ENCODE assay signal across 8 cellular contexts in the genomic region with DNA sequence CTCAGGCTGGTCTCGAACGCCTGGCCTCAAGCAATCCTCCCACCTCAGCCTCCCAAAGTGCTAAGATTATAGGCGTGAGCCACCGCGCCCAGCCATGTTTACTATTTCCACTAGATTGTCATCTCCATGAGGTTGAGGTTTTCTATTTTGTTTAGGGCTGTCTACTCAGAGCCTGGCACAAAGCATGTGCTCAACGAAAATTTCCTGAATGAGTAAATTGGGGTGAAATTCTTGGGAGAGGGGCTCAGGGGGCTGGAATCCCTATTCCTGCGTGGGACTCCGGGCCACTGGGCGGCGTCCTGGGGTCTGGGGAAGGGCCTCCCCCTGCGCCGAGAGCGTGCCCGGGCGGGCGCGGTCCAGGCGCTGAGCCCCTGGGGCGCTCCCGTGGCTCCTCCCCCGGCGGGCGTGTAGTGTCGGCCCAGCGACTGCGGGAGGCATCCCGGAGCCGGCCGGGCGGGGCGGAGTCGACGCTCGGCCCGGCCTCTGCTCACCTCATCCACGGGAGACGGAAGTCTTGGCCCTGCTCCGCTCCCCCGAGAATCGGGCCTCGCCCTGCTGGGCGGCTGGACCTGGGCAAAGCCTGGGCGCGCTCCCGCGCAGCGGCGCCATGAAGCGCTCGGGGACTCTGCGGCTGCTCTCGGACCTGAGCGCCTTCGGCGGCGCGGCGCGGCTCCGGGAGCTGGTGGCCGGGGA. TPM values are rescaled to one million over a fixed set of nuclear protein-coding genes. Genes with fewer than 3 reads are reported as not detected.
A peak's percentile ranks its signal among the peaks of the same experiment; 100 is the strongest.
DNase-seq lines count a peak whose midpoint lies in the region; ATAC-seq, FAIRE-seq and TF ChIP-seq lines count a peak whose summit lies in the region.

A gene (plus strand): TSS at position 482 of the 693 bp plus-strand sequence. CDS start 126 bp downstream, at position 608.

- H3K9me2 ChIP-seq in MM.1S (replicated peaks; ENCODE audit: insufficient read depth, low read length): no peaks in the 10 kb centered on the region

- H3K4me3 Mint-ChIP-seq in glutamatergic neuron (ENCODE audit: unreplicated experiment): peak within 1 kb of the TSS; percentile 89

- no peak for FAIRE-seq in pancreas (lab: Jason Lieb, UNC)

- peak within 1 kb of the TSS; percentile 92 to 96 for H3K27ac Mint-ChIP-seq in activated naive CD4-positive, alpha-beta T cell treated with anti-CD3 and anti-CD28 coated beads, Interleukin-2, amount 50 U/mL, for 72 hours
- H3K27ac Mint-ChIP-seq in glutamatergic neuron (ENCODE audit: unreplicated experiment): peak within 1 kb of the TSS; percentile 85

- intact Hi-C loops in pancreas (cut with DNase I) (no loop called here), tibial artery (cut with DNase I; ENCODE audit: low total_unique reads) (no loop called here)

- H2AFZ ChIP-seq in MM.1S (ENCODE audit: low read length): peak within 1 kb of the TSS; percentile 80

- peaks cover 20% of the 10 kb centered on the region for H3K36me3 ChIP-seq in HAP-1 (replicated peaks)
- H3K36me3 ChIP-seq in MM.1S (replicated peaks; ENCODE audit: insufficient read depth, low read length): no peaks in the 10 kb centered on the region
- H3K36me3 ChIP-seq in pancreas: no peaks in the 10 kb centered on the region
- H3K36me3 ChIP-seq in tibial artery: peaks cover 0 to 32% (median 21%) of the 10 kb centered on the region in 3 donors

- H3K79me2 ChIP-seq in MM.1S (ENCODE audit: low read length): peaks cover 28% of the 10 kb centered on the region

- in situ Hi-C loops in HAP-1 (cut with MboI; ENCODE audit: low sequenced_read_pairs): no loop called here

- H3F3A ChIP-seq in MM.1S (ENCODE audit: insufficient read depth, low read length): 0 out of 2 replicates have a peak, but pooled peaks cover 8% of the 10 kb centered on the region

- H3K9me3 Mint-ChIP-seq in activated naive CD4-positive, alpha-beta T cell treated with anti-CD3 and anti-CD28 coated beads, Interleukin-2, amount 50 U/mL, for 72 hours: no peaks in the 10 kb centered on the region
- H3K9me3 Mint-ChIP-seq in glutamatergic neuron (ENCODE audit: unreplicated experiment): peaks cover 5% of the 10 kb centered on the region

- H3K9ac ChIP-seq in MM.1S (ENCODE audit: low read length): peak within 1 kb of the TSS; percentile 86

- TF ChIP-seq CTCF in MM.1S (IDR thresholded peaks at IDR 0.05; ENCODE audit: low read length): no peak
- peak; percentile 7 for TF ChIP-seq CTCF in glutamatergic neuron (IDR thresholded peaks at IDR 0.05; ENCODE audit: partially characterized antibody, unreplicated experiment)
- TF ChIP-seq CTCF in pancreas (IDR thresholded peaks at IDR 0.05): no peak
- TF ChIP-seq CTCF in tibial artery (IDR thresholded peaks at IDR 0.05): peak; percentile 11 to 13

- H3K27me3 Mint-ChIP-seq in glutamatergic neuron (ENCODE audit: unreplicated experiment): peaks cover 6% of the 10 kb centered on the region

- no peaks in the 10 kb centered on the region for H4K20me1 ChIP-seq in MM.1S (ENCODE audit: insufficient read depth, low read length)

- no peaks in the 10 kb centered on the region for H3K9me3 ChIP-seq in HAP-1
- H3K9me3 ChIP-seq in MM.1S (replicated peaks; ENCODE audit: insufficient read depth, low read length): no peaks in the 10 kb centered on the region
- H3K9me3 ChIP-seq in pancreas: no peaks in the 10 kb centered on the region
- H3K9me3 ChIP-seq in tibial artery: no peaks in the 10 kb centered on the region

- WGBS in pancreas, 2 donors: 1 to 3% methylated on average over 48 to 61 of the region's 61 CpGs

- peaks cover 3% of the 10 kb centered on the region for H3K4me1 ChIP-seq in HAP-1
- peaks cover 9% of the 10 kb centered on the region; the same call in 1 of the 2 replicates for H3K4me1 ChIP-seq in MM.1S (ENCODE audit: low read length)
- H3K4me1 ChIP-seq in pancreas: peaks cover 7 to 18% (median 9%) of the 10 kb centered on the region in 3 donors
- H3K4me1 ChIP-seq in tibial artery: peaks cover 12 to 37% (median 29%) of the 10 kb centered on the region in 4 donors

- ATAC-seq in activated naive CD4-positive, alpha-beta T cell treated with anti-CD3 and anti-CD28 coated beads, Interleukin-2, amount 50 U/mL, for 72 hours: peak; percentile 98 to 99
- peak; percentile 97 to 98 (median 97) for ATAC-seq in pancreas

- no peaks in the 10 kb centered on the region for H3K27me3 ChIP-seq in HAP-1 (ENCODE audit: low read depth)
- no peaks in the 10 kb centered on the region for H3K27me3 ChIP-seq in MM.1S (replicated peaks; ENCODE audit: insufficient read depth, low read length)
- H3K27me3 ChIP-seq in pancreas: no peaks in the 10 kb centered on the region
- H3K27me3 ChIP-seq in tibial artery: no peaks in the 10 kb centered on the region

- peaks cover 0 to 4% of the 10 kb centered on the region in 2 donors for H3K36me3 Mint-ChIP-seq in activated naive CD4-positive, alpha-beta T cell treated with anti-CD3 and anti-CD28 coated beads, Interleukin-2, amount 50 U/mL, for 72 hours
- H3K36me3 Mint-ChIP-seq in glutamatergic neuron (ENCODE audit: unreplicated experiment): no peaks in the 10 kb centered on the region

- peak within 1 kb of the TSS; percentile 99 for H3K4me2 ChIP-seq in MM.1S (ENCODE audit: low read depth, low read length)

- peak; percentile 82 for DNase-seq in GM04504 (ENCODE audit: low read depth)
- DNase-seq in HAP-1 (ENCODE audit: low spot score in 2 of 2): peak; percentile 81 to 94
- peak; percentile 93 for DNase-seq in MM.1S
- peak; percentile 71 for DNase-seq in SKM-1 (lab: John Stamatoyannopoulos, UW; ENCODE audit: unreplicated experiment)
- peak; percentile 89 to 92 for DNase-seq in activated naive CD4-positive, alpha-beta T cell treated with anti-CD3 and anti-CD28 coated beads, Interleukin-2, amount 50 U/mL, for 72 hours (ENCODE audit: low spot score in 2 of 2)
- DNase-seq in glutamatergic neuron: peak; percentile 89
- DNase-seq in pancreas: peak; percentile 90 to 96 (median 92)
- peak; percentile 87 to 96 for DNase-seq in tibial artery

- H3K4me1 Mint-ChIP-seq in glutamatergic neuron (ENCODE audit: low read depth, unreplicated experiment): peaks cover 7% of the 10 kb centered on the region

- H3K27ac ChIP-seq in MM.1S (ENCODE audit: low read length) (peak within 1 kb of the TSS; percentile 47; the same call in 1 of the 2 replicates), pancreas (peak within 1 kb of the TSS; percentile 90 to 95 (median 90)), tibial artery (peak within 1 kb of the TSS; percentile 89 to 91)

- H3K4me3 ChIP-seq in HAP-1: peak within 1 kb of the TSS; percentile 55
- peak within 1 kb of the TSS; percentile 82 for H3K4me3 ChIP-seq in MM.1S (ENCODE audit: low read length)
- peak within 1 kb of the TSS; percentile 96 to 99 (median 98) for H3K4me3 ChIP-seq in pancreas
- H3K4me3 ChIP-seq in tibial artery: peak within 1 kb of the TSS; percentile 78 to 90

RNA-seq across cellular contexts. Expression of the gene that starts here (rescaled TPM):
- total RNA-seq in activated naive CD4-positive, alpha-beta T cell treated with anti-CD3 and anti-CD28 coated beads, Interleukin-2, amount 50 U/mL, for 72 hours: 10 to 100 TPM in 1 of 2 donors, 1 to 10 TPM in 1; 6.2 to 20.2 TPM
- total RNA-seq in glutamatergic neuron (ENCODE audit: unreplicated experiment) (22.1 TPM), pancreas (10 to 100 TPM in 2 of 6 donors, 1 to 10 TPM in 4; 6.2 to 11.6 (median 8.6) TPM)
- polyA plus RNA-seq in pancreas: 1 to 10 TPM; 5.2 to 6.8 TPM

Comparison
In these comparisons a context has a peak if more than half of its experiments do, and no peak if none do; other contexts are left out.
1. Peak in every context shown above with its lines: DNase-seq, ATAC-seq, H3K4me3 ChIP-seq and H3K27ac ChIP-seq.
2. CTCF ChIP-seq: peak in glutamatergic neuron (single experiment) and tibial artery (2 of 2); none in MM.1S (single experiment) and pancreas (0 of 4).